ENCODE assay signal across 10 cellular contexts in the genomic region with DNA sequence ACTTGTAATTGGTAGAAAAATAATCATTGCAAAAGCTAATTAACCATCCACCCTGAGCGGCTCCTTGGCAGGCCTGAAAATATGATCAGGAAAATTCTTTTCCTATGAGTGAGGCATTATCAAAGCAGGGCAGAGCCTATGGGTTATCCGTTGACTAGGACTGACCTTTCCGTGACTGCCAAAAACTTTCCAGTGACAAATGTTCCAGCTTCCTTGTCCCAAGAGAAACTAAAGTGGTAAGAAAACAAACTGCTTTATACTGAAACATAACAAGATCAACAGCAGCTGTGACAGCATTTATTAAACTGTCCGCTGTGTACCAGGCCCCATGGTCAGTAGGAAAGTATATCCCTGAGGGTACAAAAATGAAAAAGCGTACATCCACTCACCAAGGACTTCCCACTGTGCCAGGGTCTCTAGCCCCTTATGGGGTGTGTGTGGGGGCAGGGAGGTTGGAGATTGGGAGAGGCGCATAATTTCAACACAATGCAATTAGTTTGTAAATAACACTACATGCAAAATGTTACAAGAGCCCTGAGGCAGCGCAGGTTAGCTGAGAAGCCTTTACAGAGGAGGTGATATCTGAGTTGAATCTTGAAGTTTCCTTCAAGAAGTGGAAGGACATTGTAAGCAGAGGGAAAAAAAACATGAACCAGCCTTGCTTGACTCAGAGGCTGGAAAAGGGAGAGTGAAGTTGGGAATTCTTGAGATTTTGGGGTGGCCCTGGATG. TPM values are rescaled to one million over a fixed set of nuclear protein-coding genes. Genes with fewer than 3 reads are reported as not detected.
DNase-seq lines count a peak whose midpoint lies in the region; ATAC-seq, FAIRE-seq and TF ChIP-seq lines count a peak whose summit lies in the region.
"Had no signal": no experiment of that assay in that cellular context is flagged by ENCODE, and none has a peak within 500 bp of the region (broad histone marks: within the 10 kb centered on the region; RNA-seq: fewer than 3 reads in every experiment).

No MANE protein-coding gene starts in this region.

- peaks cover 4% of the 10 kb centered on the region for H3K27me3 Mint-ChIP-seq in progenitor cell of endocrine pancreas

- H3K4me1 Mint-ChIP-seq in progenitor cell of endocrine pancreas (ENCODE audit: low read depth) = peaks cover 42% of the 10 kb centered on the region

- no peak for FAIRE-seq in GM12892 (lab: Jason Lieb, UNC)

- no peaks in the 10 kb centered on the region for H3K9me3 Mint-ChIP-seq in progenitor cell of endocrine pancreas (ENCODE audit: low read depth)

- no peak for TF ChIP-seq CTCF in fibroblast of the aortic adventitia (IDR thresholded peaks at IDR 0.05; ENCODE audit: insufficient read depth, low read length)
- TF ChIP-seq CTCF in progenitor cell of endocrine pancreas (IDR thresholded peaks at IDR 0.05; ENCODE audit: unreplicated experiment) = no peak

- peak overlapping the region; percentile 51 for H3K27ac Mint-ChIP-seq in progenitor cell of endocrine pancreas

- no peak for TF ChIP-seq POLR2A in GM12892 (IDR thresholded peaks at IDR 0.05; ENCODE audit: low read depth, low read length)

- H3K36me3 Mint-ChIP-seq in progenitor cell of endocrine pancreas (ENCODE audit: insufficient read depth) = no peaks in the 10 kb centered on the region

- no peak overlapping the region for H3K4me3 ChIP-seq in fibroblast of the aortic adventitia (ENCODE audit: low read depth, low read length)
- H3K4me3 ChIP-seq: SK-N-MC had no signal

- DNase-seq in Daoy (ENCODE audit: low read depth) (peak; percentile 77), fibroblast of the aortic adventitia (ENCODE audit: low read depth) (peak; percentile 54), progenitor cell of endocrine pancreas (ENCODE audit: low spot score, unreplicated experiment) (no peak), GM12892 (ENCODE audit: insufficient read length) (no peak), NCI-H146 (lab: John Stamatoyannopoulos, UW) (no peak), DMS79 treated with DMSO at 0.1 percent for 48 hours (lab: John Stamatoyannopoulos, UW) (no peak)
- DNase-seq: erythroblast had no signal

- no peak overlapping the region for H3K4me3 Mint-ChIP-seq in progenitor cell of endocrine pancreas (ENCODE audit: low read depth)

- ATAC-seq in SK-N-SH treated with all-trans-retinoic acid at 6 μM for 48 hours (peak; percentile 75), HG02852 (IDR thresholded peaks at IDR 0.05; ENCODE audit: unreplicated experiment) (no peak)

TF ChIP-seq in SK-N-SH treated with all-trans-retinoic acid at 6 μM for 48 hours, 23 proteins besides CTCF, POLR2A, EP300 and RAD21:
- TF ChIP-seq, protein P1, sequence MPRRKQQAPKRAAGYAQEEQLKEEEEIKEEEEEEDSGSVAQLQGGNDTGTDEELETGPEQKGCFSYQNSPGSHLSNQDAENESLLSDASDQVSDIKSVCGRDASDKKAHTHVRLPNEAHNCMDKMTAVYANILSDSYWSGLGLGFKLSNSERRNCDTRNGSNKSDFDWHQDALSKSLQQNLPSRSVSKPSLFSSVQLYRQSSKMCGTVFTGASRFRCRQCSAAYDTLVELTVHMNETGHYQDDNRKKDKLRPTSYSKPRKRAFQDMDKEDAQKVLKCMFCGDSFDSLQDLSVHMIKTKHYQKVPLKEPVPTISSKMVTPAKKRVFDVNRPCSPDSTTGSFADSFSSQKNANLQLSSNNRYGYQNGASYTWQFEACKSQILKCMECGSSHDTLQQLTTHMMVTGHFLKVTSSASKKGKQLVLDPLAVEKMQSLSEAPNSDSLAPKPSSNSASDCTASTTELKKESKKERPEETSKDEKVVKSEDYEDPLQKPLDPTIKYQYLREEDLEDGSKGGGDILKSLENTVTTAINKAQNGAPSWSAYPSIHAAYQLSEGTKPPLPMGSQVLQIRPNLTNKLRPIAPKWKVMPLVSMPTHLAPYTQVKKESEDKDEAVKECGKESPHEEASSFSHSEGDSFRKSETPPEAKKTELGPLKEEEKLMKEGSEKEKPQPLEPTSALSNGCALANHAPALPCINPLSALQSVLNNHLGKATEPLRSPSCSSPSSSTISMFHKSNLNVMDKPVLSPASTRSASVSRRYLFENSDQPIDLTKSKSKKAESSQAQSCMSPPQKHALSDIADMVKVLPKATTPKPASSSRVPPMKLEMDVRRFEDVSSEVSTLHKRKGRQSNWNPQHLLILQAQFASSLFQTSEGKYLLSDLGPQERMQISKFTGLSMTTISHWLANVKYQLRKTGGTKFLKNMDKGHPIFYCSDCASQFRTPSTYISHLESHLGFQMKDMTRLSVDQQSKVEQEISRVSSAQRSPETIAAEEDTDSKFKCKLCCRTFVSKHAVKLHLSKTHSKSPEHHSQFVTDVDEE (CRISPR knock-in tag; IDR thresholded peaks at IDR 0.05) = no peak
- TF ChIP-seq ISL1 (CRISPR knock-in tag; IDR thresholded peaks at IDR 0.05) = peak; percentile 37

RNA-seq across cellular contexts. Expression of a gene that starts 8.6 kb away (rescaled TPM):
- total RNA-seq in Daoy (2014; rRNA removed; shearing (Covaris generic)) = 0.74 and 1.5 TPM in 2 replicates
- total RNA-seq in fibroblast of the aortic adventitia (ENCODE audit: low replicate concordance) (0.90 and 1.7 TPM in 2 replicates), progenitor cell of endocrine pancreas (4.4 and 5.9 TPM in 2 replicates)
- not detected for polyA plus RNA-seq in GM12892 (2012; ENCODE audit: missing spikeins)

Comparison
In these comparisons a context has a peak if more than half of its experiments do, and no peak if none do; other contexts are left out.
1. DNase-seq: peak in Daoy (single experiment) and fibroblast of the aortic adventitia (single experiment); none in progenitor cell of endocrine pancreas (single experiment), GM12892 (single experiment), NCI-H146 (single experiment) and DMS79 treated with DMSO at 0.1 percent for 48 hours (single experiment).